In the genomic region with DNA sequence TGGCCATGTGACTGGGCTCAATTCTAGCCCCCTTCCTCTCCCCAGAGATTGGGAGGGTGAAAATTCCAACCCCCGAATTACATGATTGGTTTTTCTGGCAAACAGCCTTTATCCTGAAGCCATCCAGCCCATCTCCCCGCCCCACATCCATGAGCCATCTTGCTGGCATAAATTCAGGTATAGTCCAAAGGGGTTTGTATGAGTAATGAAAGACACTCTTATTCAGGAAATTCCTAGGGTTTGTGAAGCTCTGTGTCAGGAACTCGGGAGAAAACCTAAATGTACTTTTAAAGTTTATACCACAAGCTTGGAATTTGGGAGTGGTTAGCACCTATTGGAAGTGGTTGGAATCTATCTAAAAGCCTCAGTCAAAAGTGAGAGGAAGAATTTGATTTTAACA, we compare ENCODE assay signal across 2 cellular contexts.
TF ChIP-seq lines count a peak whose summit lies in the region.

No MANE protein-coding gene starts in this region.

TF ChIP-seq in SK-N-SH, 30 proteins besides CTCF, POLR2A, EP300 and RAD21 (continued from another document):
- TF ChIP-seq, protein P1, sequence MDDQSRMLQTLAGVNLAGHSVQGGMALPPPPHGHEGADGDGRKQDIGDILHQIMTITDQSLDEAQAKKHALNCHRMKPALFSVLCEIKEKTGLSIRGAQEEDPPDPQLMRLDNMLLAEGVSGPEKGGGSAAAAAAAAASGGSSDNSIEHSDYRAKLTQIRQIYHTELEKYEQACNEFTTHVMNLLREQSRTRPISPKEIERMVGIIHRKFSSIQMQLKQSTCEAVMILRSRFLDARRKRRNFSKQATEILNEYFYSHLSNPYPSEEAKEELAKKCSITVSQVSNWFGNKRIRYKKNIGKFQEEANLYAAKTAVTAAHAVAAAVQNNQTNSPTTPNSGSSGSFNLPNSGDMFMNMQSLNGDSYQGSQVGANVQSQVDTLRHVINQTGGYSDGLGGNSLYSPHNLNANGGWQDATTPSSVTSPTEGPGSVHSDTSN (IDR thresholded peaks at IDR 0.05), result 0 out of 2 replicates have a peak, but pooled peaks have one; percentile 10
- TF ChIP-seq FOXM1 (IDR thresholded peaks at IDR 0.05; ENCODE audit: low read depth) (no peak), RXRA (IDR thresholded peaks at IDR 0.05; ENCODE audit: borderline replicate concordance, low read depth) (no peak), NFIC (IDR thresholded peaks at IDR 0.05; ENCODE audit: borderline replicate concordance) (peak; percentile 77), SMC3 (IDR thresholded peaks at IDR 0.05; ENCODE audit: low read depth, low read length) (no peak), CHD2 (IDR thresholded peaks at IDR 0.05; ENCODE audit: low read length, partially characterized antibody) (no peak), NRF1 (IDR thresholded peaks at IDR 0.05; ENCODE audit: low read depth, low read length) (no peak), GATA2 (CRISPR knock-in tag; IDR thresholded peaks at IDR 0.05) (no peak), JUND (IDR thresholded peaks at IDR 0.05) (peak; percentile 50), TEAD4 (IDR thresholded peaks at IDR 0.05; ENCODE audit: borderline replicate concordance, insufficient read depth) (peak; percentile 57; the same call in 1 of the 2 replicates), TAF1 (IDR thresholded peaks at IDR 0.05; ENCODE audit: borderline replicate concordance, low read depth, low read length) (no peak), RFX5 (IDR thresholded peaks at IDR 0.05; ENCODE audit: low read length) (no peak), RCOR1 (IDR thresholded peaks at IDR 0.05; ENCODE audit: low read length) (no peak), FOXJ3 (CRISPR knock-in tag; IDR thresholded peaks at IDR 0.05) (no peak), FOSL2 (IDR thresholded peaks at IDR 0.05; ENCODE audit: borderline replicate concordance, low read depth) (peak; percentile 69), GABPA (IDR thresholded peaks at IDR 0.05; ENCODE audit: low read depth) (no peak)
- TF ChIP-seq, protein P2, sequence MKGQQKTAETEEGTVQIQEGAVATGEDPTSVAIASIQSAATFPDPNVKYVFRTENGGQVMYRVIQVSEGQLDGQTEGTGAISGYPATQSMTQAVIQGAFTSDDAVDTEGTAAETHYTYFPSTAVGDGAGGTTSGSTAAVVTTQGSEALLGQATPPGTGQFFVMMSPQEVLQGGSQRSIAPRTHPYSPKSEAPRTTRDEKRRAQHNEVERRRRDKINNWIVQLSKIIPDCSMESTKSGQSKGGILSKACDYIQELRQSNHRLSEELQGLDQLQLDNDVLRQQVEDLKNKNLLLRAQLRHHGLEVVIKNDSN (IDR thresholded peaks at IDR 0.05; ENCODE audit: borderline replicate concordance, low read depth), result 0 out of 2 replicates have a peak, but pooled peaks have one; percentile 15
- TF ChIP-seq, protein P3, sequence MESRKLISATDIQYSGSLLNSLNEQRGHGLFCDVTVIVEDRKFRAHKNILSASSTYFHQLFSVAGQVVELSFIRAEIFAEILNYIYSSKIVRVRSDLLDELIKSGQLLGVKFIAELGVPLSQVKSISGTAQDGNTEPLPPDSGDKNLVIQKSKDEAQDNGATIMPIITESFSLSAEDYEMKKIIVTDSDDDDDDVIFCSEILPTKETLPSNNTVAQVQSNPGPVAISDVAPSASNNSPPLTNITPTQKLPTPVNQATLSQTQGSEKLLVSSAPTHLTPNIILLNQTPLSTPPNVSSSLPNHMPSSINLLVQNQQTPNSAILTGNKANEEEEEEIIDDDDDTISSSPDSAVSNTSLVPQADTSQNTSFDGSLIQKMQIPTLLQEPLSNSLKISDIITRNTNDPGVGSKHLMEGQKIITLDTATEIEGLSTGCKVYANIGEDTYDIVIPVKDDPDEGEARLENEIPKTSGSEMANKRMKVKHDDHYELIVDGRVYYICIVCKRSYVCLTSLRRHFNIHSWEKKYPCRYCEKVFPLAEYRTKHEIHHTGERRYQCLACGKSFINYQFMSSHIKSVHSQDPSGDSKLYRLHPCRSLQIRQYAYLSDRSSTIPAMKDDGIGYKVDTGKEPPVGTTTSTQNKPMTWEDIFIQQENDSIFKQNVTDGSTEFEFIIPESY (IDR thresholded peaks at IDR 0.05; ENCODE audit: borderline replicate concordance, low read depth), result no peak
- TF ChIP-seq, protein P4, sequence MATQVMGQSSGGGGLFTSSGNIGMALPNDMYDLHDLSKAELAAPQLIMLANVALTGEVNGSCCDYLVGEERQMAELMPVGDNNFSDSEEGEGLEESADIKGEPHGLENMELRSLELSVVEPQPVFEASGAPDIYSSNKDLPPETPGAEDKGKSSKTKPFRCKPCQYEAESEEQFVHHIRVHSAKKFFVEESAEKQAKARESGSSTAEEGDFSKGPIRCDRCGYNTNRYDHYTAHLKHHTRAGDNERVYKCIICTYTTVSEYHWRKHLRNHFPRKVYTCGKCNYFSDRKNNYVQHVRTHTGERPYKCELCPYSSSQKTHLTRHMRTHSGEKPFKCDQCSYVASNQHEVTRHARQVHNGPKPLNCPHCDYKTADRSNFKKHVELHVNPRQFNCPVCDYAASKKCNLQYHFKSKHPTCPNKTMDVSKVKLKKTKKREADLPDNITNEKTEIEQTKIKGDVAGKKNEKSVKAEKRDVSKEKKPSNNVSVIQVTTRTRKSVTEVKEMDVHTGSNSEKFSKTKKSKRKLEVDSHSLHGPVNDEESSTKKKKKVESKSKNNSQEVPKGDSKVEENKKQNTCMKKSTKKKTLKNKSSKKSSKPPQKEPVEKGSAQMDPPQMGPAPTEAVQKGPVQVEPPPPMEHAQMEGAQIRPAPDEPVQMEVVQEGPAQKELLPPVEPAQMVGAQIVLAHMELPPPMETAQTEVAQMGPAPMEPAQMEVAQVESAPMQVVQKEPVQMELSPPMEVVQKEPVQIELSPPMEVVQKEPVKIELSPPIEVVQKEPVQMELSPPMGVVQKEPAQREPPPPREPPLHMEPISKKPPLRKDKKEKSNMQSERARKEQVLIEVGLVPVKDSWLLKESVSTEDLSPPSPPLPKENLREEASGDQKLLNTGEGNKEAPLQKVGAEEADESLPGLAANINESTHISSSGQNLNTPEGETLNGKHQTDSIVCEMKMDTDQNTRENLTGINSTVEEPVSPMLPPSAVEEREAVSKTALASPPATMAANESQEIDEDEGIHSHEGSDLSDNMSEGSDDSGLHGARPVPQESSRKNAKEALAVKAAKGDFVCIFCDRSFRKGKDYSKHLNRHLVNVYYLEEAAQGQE (IDR thresholded peaks at IDR 0.05; ENCODE audit: low read depth, low read length), result no peak
- TF ChIP-seq, protein P5, sequence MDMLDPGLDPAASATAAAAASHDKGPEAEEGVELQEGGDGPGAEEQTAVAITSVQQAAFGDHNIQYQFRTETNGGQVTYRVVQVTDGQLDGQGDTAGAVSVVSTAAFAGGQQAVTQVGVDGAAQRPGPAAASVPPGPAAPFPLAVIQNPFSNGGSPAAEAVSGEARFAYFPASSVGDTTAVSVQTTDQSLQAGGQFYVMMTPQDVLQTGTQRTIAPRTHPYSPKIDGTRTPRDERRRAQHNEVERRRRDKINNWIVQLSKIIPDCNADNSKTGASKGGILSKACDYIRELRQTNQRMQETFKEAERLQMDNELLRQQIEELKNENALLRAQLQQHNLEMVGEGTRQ (IDR thresholded peaks at IDR 0.05; ENCODE audit: borderline replicate concordance, low read depth, low read length), result no peak
TF ChIP-seq in SK-N-SH: peak in this region for 7.

TF ChIP-seq in HepG2, 621 proteins besides CTCF, POLR2A, EP300 and RAD21:
- TF ChIP-seq ZNF282 (IDR thresholded peaks at IDR 0.05; ENCODE audit: partially characterized antibody) (no peak), ZNF101 (CRISPR knock-in tag; IDR thresholded peaks at IDR 0.05; ENCODE audit: borderline replicate concordance, low read depth) (no peak), DPF2 (CRISPR knock-in tag; IDR thresholded peaks at IDR 0.05; ENCODE audit: borderline replicate concordance, low read depth) (no peak), SNRNP70 (IDR thresholded peaks at IDR 0.05; ENCODE audit: low read depth, low read length) (no peak), MLLT10 (CRISPR knock-in tag; IDR thresholded peaks at IDR 0.05) (no peak), ZNF737 (CRISPR knock-in tag; IDR thresholded peaks at IDR 0.05; ENCODE audit: borderline replicate concordance) (no peak), SNAPC2 (CRISPR knock-in tag; IDR thresholded peaks at IDR 0.05) (no peak), TBL1XR1 (IDR thresholded peaks at IDR 0.05; ENCODE audit: borderline replicate concordance, low read length, partially characterized antibody) (no peak), HDAC6 (IDR thresholded peaks at IDR 0.05; ENCODE audit: low read depth, low read length) (no peak), RBM39 (IDR thresholded peaks at IDR 0.05; ENCODE audit: low read depth, low read length, poor library complexity, severe bottlenecking) (no peak)
